Comparison of ENCODE assay signal across 8 cellular contexts in genomic region chr11:19711911-19712280, GRCh38. TPM values are rescaled to one million over a fixed set of nuclear protein-coding genes. Genes with fewer than 3 reads are reported as not detected.
DNase-seq lines count a peak whose midpoint lies in the region; ATAC-seq and TF ChIP-seq lines count a peak whose summit lies in the region.

No MANE protein-coding gene starts in this region.

- TF ChIP-seq CTCF in PC-3 (conservative IDR thresholded peaks at IDR 0.05; ENCODE audit: low read depth, low read length) (no peak), colonic mucosa (IDR thresholded peaks at IDR 0.05) (no peak), mesothelial cell of epicardium (IDR thresholded peaks at IDR 0.05; ENCODE audit: unreplicated experiment) (no peak), thyroid gland (IDR thresholded peaks at IDR 0.05) (no peak)

- peak overlapping the region; percentile 82 for H3K27ac Mint-ChIP-seq in activated T-cell treated with anti-CD3 and anti-CD28 coated beads, Interleukin-2, amount 50 U/mL, for 24 hours
- peak overlapping the region; percentile 100 for H3K27ac Mint-ChIP-seq in mesothelial cell of epicardium

- peak; percentile 7 for ATAC-seq in PC-3

- peak overlapping the region; percentile 93 for H3K4me2 ChIP-seq in PC-3 (ENCODE audit: low read length)

- H3K36me3 Mint-ChIP-seq in activated T-cell treated with anti-CD3 and anti-CD28 coated beads, Interleukin-2, amount 50 U/mL, for 24 hours (ENCODE audit: low read depth): no peaks in the 10 kb centered on the region
- H3K36me3 Mint-ChIP-seq in mesothelial cell of epicardium: no peaks in the 10 kb centered on the region

- no peaks in the 10 kb centered on the region for H3K36me3 ChIP-seq in PC-3 (ENCODE audit: low read depth, low read length)
- no peaks in the 10 kb centered on the region for H3K36me3 ChIP-seq in colonic mucosa
- no peaks in the 10 kb centered on the region for H3K36me3 ChIP-seq in thyroid gland

- no peaks in the 10 kb centered on the region for H4K20me1 ChIP-seq in PC-3 (ENCODE audit: low read length)

- H3K9me2 ChIP-seq in PC-3 (replicated peaks; ENCODE audit: low read length): no peaks in the 10 kb centered on the region

- CTCF ChIA-PET in PC-3 (lab: Charles Lee): no interaction called here

- POLR2A ChIA-PET in PC-3 (lab: Charles Lee; ENCODE audit: unreplicated experiment): interaction anchor here (0.6 to 0.7 kb wide), 2 partner anchors 132 to 312 kb away, joined by 5 to 8 read pairs; no protein-coding TSS in a partner anchor

- DNase-seq in activated T-cell treated with anti-CD3 and anti-CD28 coated beads, Interleukin-2, amount 50 U/mL, for 24 hours: peak; percentile 51
- DNase-seq in activated T-cell treated with anti-CD3 and anti-CD28 coated beads for 4 hours (no peak), PC-3 (no peak), colonic mucosa (peak; percentile 45), mesothelial cell of epicardium (ENCODE audit: low spot score in 2 of 2, unreplicated experiment in 2 of 2) (peak in 1 of 2 experiments; percentile 25), thyroid gland (peak; percentile 57 to 62), NCI-H446 (lab: John Stamatoyannopoulos, UW) (no peak), A172 (ENCODE audit: low spot score) (no peak)

- H3K4me3 ChIP-seq in PC-3 (ENCODE audit: low read length) (peak overlapping the region; percentile 73), colonic mucosa (peak overlapping the region; percentile 53), thyroid gland (replicated peaks in 1 of 3) (peak overlapping the region in 2 of 3 donors; percentile 13 to 31)

- no peaks in the 10 kb centered on the region for H3K27me3 ChIP-seq in PC-3 (ENCODE audit: low read length)
- H3K27me3 ChIP-seq in colonic mucosa: peaks cover 20% of the 10 kb centered on the region
- no peaks in the 10 kb centered on the region for H3K27me3 ChIP-seq in thyroid gland

- H3K4me3 Mint-ChIP-seq in activated T-cell treated with anti-CD3 and anti-CD28 coated beads, Interleukin-2, amount 50 U/mL, for 24 hours: peak overlapping the region; percentile 79
- peak overlapping the region; percentile 95 for H3K4me3 Mint-ChIP-seq in mesothelial cell of epicardium

- no peaks in the 10 kb centered on the region for H3K9me3 ChIP-seq in PC-3 (ENCODE audit: low read length)
- H3K9me3 ChIP-seq in colonic mucosa: no peaks in the 10 kb centered on the region
- H3K9me3 ChIP-seq in thyroid gland: no peaks in the 10 kb centered on the region

- H3K27me3 Mint-ChIP-seq in activated T-cell treated with anti-CD3 and anti-CD28 coated beads, Interleukin-2, amount 50 U/mL, for 24 hours: peaks cover 53% of the 10 kb centered on the region
- peaks cover 25% of the 10 kb centered on the region for H3K27me3 Mint-ChIP-seq in mesothelial cell of epicardium (ENCODE audit: low read depth)

- no peaks in the 10 kb centered on the region for H3K9me3 Mint-ChIP-seq in activated T-cell treated with anti-CD3 and anti-CD28 coated beads, Interleukin-2, amount 50 U/mL, for 24 hours
- H3K9me3 Mint-ChIP-seq in mesothelial cell of epicardium: no peaks in the 10 kb centered on the region

- H3K4me1 Mint-ChIP-seq in activated T-cell treated with anti-CD3 and anti-CD28 coated beads, Interleukin-2, amount 50 U/mL, for 24 hours (ENCODE audit: low read depth): peaks cover 25% of the 10 kb centered on the region
- peaks cover 45% of the 10 kb centered on the region for H3K4me1 Mint-ChIP-seq in mesothelial cell of epicardium

- H3K27ac ChIP-seq in PC-3 (ENCODE audit: low read length) (peak overlapping the region; percentile 81), colonic mucosa (peak overlapping the region; percentile 70), thyroid gland (peak overlapping the region; percentile 96 to 99 (median 96))

- H3K9ac ChIP-seq in PC-3 (ENCODE audit: low read length) (peak overlapping the region; percentile 84), colonic mucosa (ENCODE audit: low read depth in 2 of 2, low read length in 2 of 2) (peak overlapping the region; percentile 60 to 71)

- peaks cover 41% of the 10 kb centered on the region for H3K79me2 ChIP-seq in PC-3 (ENCODE audit: low read length)

- H2AFZ ChIP-seq in PC-3 (ENCODE audit: low read length): peak overlapping the region; percentile 86

- WGBS in thyroid gland, 2 donors: 10 to 11% methylated on average over 16 of the region's 16 CpGs

- no TSS peak for BruUV-seq in PC-3 (replicated peaks; lab: Mats Ljungman, UMichigan)

- H3K4me1 ChIP-seq in PC-3 (ENCODE audit: insufficient read depth, low read length) (peaks cover 38% of the 10 kb centered on the region), colonic mucosa (peaks cover 11% of the 10 kb centered on the region), thyroid gland (peaks cover 31 to 40% of the 10 kb centered on the region in 2 donors)

- no peaks in the 10 kb centered on the region for H3F3A ChIP-seq in PC-3 (ENCODE audit: low read length, unreplicated experiment)

- TF ChIP-seq POLR2A in thyroid gland (IDR thresholded peaks at IDR 0.05): no peak

- intact Hi-C loops in PC-3 (cut with micrococcal nuclease) (loop anchor here (1.0 kb wide), 2 partner anchors 11 to 32 kb away; no protein-coding TSS in a partner anchor), colonic mucosa (cut with DNase I) (no loop called here), thyroid gland (cut with DNase I) (no loop called here)

RNA-seq across cellular contexts. Expression of gene NAV2, which starts 0.7 kb away (rescaled TPM):
- total RNA-seq in PC-3 (2014; rRNA removed): 10.4 and 14.9 TPM in 2 replicates
- 10 to 100 TPM; 21.3 to 45.3 TPM for total RNA-seq in colonic mucosa
- total RNA-seq in mesothelial cell of epicardium: 63.1 to 69.8 TPM (median 67.7 TPM) in 3 replicates
- total RNA-seq in thyroid gland: 10 to 100 TPM; 34.8 to 88.6 (median 54.5) TPM
- 2.6 and 8.8 TPM in 2 replicates for total RNA-seq in A172 (2014; rRNA removed; shearing (Covaris generic))

Comparison
In these comparisons a context has a peak if more than half of its experiments do, and no peak if none do; other contexts are left out.
1. DNase-seq: peak in activated T-cell treated with anti-CD3 and anti-CD28 coated beads, Interleukin-2, amount 50 U/mL, for 24 hours (single experiment), colonic mucosa (single experiment) and thyroid gland (2 of 2); none in activated T-cell treated with anti-CD3 and anti-CD28 coated beads for 4 hours (single experiment), PC-3 (single experiment), NCI-H446 (0 of 2) and A172 (single experiment).
2. H3K4me3 ChIP-seq: peak in every context shown above with its lines; median percentile 73 in PC-3; 53 in colonic mucosa; 22 in thyroid gland.
3. Peak in every context shown above with its lines, with median percentiles within 50 percentile points of each other: H3K27ac ChIP-seq.